In genomic region chr12:113651662-113652061, GRCh38 we compare ENCODE assay signal across 11 cellular contexts.
"Had no signal": no experiment of that assay in that cellular context is flagged by ENCODE, and none has a peak within 500 bp of the region (broad histone marks: within the 10 kb centered on the region; RNA-seq: fewer than 3 reads in every experiment).

No MANE protein-coding gene starts in this region.

- H3K4me2 ChIP-seq: GM23338 had no signal

- H3K9ac ChIP-seq: GM23248 had no signal

- H3K27ac Mint-ChIP-seq: GM23338, HFFc6 had no signal

- H2AFZ ChIP-seq: GM23248, GM23338 had no signal

- FAIRE-seq: H1, H54 had no signal

- H3K27ac ChIP-seq: GM23248 had no signal

- ATAC-seq: GM23338, HCT116 had no signal

- H3K4me3 Mint-ChIP-seq: GM23338, H9, HFFc6 had no signal

- H3K4me3 ChIP-seq: GM23248, GM23338, HAP-1 had no signal

- DNase-seq: GM23248, GOT3, H7, H9, HCEC 1CT, HFFc6 had no signal

- H3K4me1 ChIP-seq: HAP-1 had no signal

- H3K36me3 ChIP-seq: HAP-1 had no signal

- H3K9me3 Mint-ChIP-seq: HFFc6 had no signal

- H3K9me3 ChIP-seq: HAP-1 had no signal
